8 cellular contexts compared by ENCODE assay signal in the genomic region with DNA sequence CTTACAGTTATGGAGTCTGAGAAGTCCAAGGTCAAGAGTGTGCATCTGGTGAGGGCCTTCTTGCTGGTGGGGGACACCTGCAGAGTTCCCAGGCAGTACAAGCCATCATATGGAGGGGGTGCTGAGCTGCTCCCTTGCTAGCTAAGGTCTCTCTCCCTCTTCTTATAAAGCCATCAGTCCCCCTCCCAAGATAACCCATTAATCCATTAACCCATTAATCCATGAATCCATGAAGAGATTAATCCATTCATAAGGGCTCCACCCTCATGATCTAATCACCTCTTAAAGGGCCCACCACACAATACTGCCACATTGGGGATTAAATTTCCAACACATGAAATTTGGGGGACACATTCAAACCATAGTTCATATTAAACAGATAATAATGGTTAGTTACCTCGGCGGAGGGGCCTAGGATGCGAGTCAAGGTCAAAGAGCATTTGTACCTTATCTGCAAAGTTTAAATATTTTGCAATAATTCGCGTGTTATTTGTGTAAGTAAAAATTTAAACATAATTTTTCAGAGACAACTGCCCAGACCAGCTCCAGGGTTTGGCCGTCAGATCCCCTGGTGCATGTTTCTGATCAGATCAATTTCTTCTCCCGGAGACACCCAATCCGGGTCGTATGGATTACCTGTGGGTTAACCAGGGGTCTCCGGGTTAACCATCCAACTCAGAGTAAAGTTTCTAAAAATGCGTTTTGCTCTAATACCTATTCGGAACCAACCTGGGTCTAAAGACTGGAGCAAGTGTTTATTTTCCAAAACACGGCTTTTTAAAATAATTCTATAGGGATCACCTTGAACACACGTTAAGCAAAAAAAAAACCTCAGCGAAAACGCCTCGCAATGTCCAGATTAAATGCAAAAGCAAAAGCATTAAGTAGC. TPM values are rescaled to one million over a fixed set of nuclear protein-coding genes. Genes with fewer than 3 reads are reported as not detected.
A peak's percentile ranks its signal among the peaks of the same experiment; 100 is the strongest.
DNase-seq lines count a peak whose midpoint lies in the region; ATAC-seq, FAIRE-seq and TF ChIP-seq lines count a peak whose summit lies in the region.

No MANE protein-coding gene starts in this region.

- SMC1A ChIA-PET in GM12878 (lab: Charles Lee; ENCODE audit: uncharacterized antibody, unreplicated experiment) = interaction anchor here (0.6 to 7.2 kb wide), 11 partner anchors 10 to 556 kb away, joined by 3 to 86 read pairs (median 4); partner anchors contain the start of gene EEF2K

- peak; percentile 86 for FAIRE-seq in GM12878 (lab: Jason Lieb, UNC)

- peaks cover 17% of the 10 kb centered on the region; the same call in 1 of the 2 replicates for H4K20me1 ChIP-seq in MM.1S (ENCODE audit: insufficient read depth, low read length)
- peaks cover 8% of the 10 kb centered on the region; the same call in 1 of the 2 replicates for H4K20me1 ChIP-seq in GM12878 (ENCODE audit: control insufficient read depth, insufficient read depth)

- no peaks in the 10 kb centered on the region for H3K36me3 ChIP-seq in MM.1S (replicated peaks; ENCODE audit: insufficient read depth, low read length)
- no peaks in the 10 kb centered on the region; a peak in 1 of 4 replicates for H3K36me3 ChIP-seq in GM12878 (ENCODE audit: control insufficient read depth in 2 of 2, insufficient read depth in 2 of 2, low read length in 1 of 2)
- no peaks in the 10 kb centered on the region for H3K36me3 ChIP-seq in right lobe of liver
- H3K36me3 ChIP-seq in thymus (ENCODE audit: control insufficient read depth, insufficient read depth) = no peaks in the 10 kb centered on the region

- in situ Hi-C loops in GM12878 (cut with MboI) = loop anchor here (5.0 kb wide), 2 partner anchors 99 to 294 kb away; partner anchors contain the start of gene PDZD9

- no peaks in the 10 kb centered on the region for H3K9me2 ChIP-seq in MM.1S (replicated peaks; ENCODE audit: insufficient read depth, low read length)

- H3K9ac ChIP-seq in MM.1S (ENCODE audit: low read length) = peak overlapping the region; percentile 53; the same call in 1 of the 2 replicates
- peak overlapping the region; percentile 69 for H3K9ac ChIP-seq in GM12878 (ENCODE audit: control insufficient read depth, insufficient read depth, low read length)

- peak overlapping the region; percentile 65 for H3K4me3 ChIP-seq in MM.1S (ENCODE audit: low read length)
- peak overlapping the region; percentile 88 for H3K4me3 ChIP-seq in GM12878
- peak overlapping the region; percentile 44 to 91 (median 76) for H3K4me3 ChIP-seq in right lobe of liver
- peak overlapping the region; percentile 86 for H3K4me3 ChIP-seq in thymus (ENCODE audit: low read length)

- POLR2A ChIA-PET in GM12878 (lab: Charles Lee) = interaction anchor here (0.6 to 3.2 kb wide), 7 partner anchors 54 to 105 kb away, joined by 4 to 21 read pairs (median 7); partner anchors contain the start of gene EEF2K

- under 1% methylated on average over 17 of the region's 17 CpGs for WGBS in GM12878 (ENCODE audit: insufficient coverage, insufficient replicate concordance, low lambda C conversion rate, missing lambda C conversion rate)
- 2% methylated on average over 17 of the region's 17 CpGs for WGBS in right lobe of liver (ENCODE audit: insufficient coverage, low coverage, low lambda C conversion rate, missing lambda C conversion rate)
- 4% methylated on average over 17 of the region's 17 CpGs for WGBS in thymus

- no TSS peak for BruUV-seq in GM12878 (replicated peaks; lab: Mats Ljungman, UMichigan)

- no peaks in the 10 kb centered on the region for H3K9me3 ChIP-seq in MM.1S (replicated peaks; ENCODE audit: insufficient read depth, low read length)
- H3K9me3 ChIP-seq in GM12878 (replicated peaks; ENCODE audit: control insufficient read depth, insufficient read depth, low read length) = no peaks in the 10 kb centered on the region
- no peaks in the 10 kb centered on the region for H3K9me3 ChIP-seq in right lobe of liver
- H3K9me3 ChIP-seq in thymus (ENCODE audit: control insufficient read depth) = no peaks in the 10 kb centered on the region

- CTCF ChIA-PET in GM12878 (lab: Yijun Ruan, JAX) = interaction anchor here (0.6 to 7.5 kb wide), 13 partner anchors 10 to 792 kb away, joined by 3 to 132 read pairs (median 3); partner anchors contain the start of gene EEF2K

- H3F3A ChIP-seq in MM.1S (ENCODE audit: insufficient read depth, low read length) = peaks cover 21% of the 10 kb centered on the region

- no peak for TF ChIP-seq RAD21 in GM12878 (IDR thresholded peaks at IDR 0.05; ENCODE audit: insufficient read depth, low read depth, low read length)

- no peak for TF ChIP-seq CTCF in MM.1S (IDR thresholded peaks at IDR 0.05; ENCODE audit: low read length)
- TF ChIP-seq CTCF in GM12878 (IDR thresholded peaks at IDR 0.05 in 2 of 3, conservative IDR thresholded peaks at IDR 0.05 in 1 of 3; ENCODE audit: control insufficient read depth in 2 of 3, extremely low read depth in 1 of 3, insufficient read depth in 1 of 3, low read depth in 3 of 3, low read length in 3 of 3) = no peak
- TF ChIP-seq CTCF in right lobe of liver (IDR thresholded peaks at IDR 0.05) = no peak

- RAD21 ChIA-PET in GM12878 (lab: Charles Lee; ENCODE audit: unreplicated experiment) = interaction anchor here (1.0 to 4.4 kb wide), 6 partner anchors 88 to 219 kb away, joined by 4 to 62 read pairs (median 11); partner anchors contain the start of gene EEF2K

- ATAC-seq in GM12878 = no peak
- ATAC-seq in right lobe of liver = no peak
- no peak for ATAC-seq in HG03354 (IDR thresholded peaks at IDR 0.05; ENCODE audit: poor library complexity, severe bottlenecking, unreplicated experiment)

- H3K27me3 ChIP-seq in MM.1S (replicated peaks; ENCODE audit: insufficient read depth, low read length) = no peaks in the 10 kb centered on the region
- no peaks in the 10 kb centered on the region for H3K27me3 ChIP-seq in GM12878 (replicated peaks in 1 of 2; ENCODE audit: control insufficient read depth in 2 of 2, insufficient read depth in 2 of 2, low read length in 1 of 2)
- H3K27me3 ChIP-seq in right lobe of liver = no peaks in the 10 kb centered on the region
- no peaks in the 10 kb centered on the region for H3K27me3 ChIP-seq in thymus (ENCODE audit: control insufficient read depth, insufficient read depth)

- TF ChIP-seq POLR2A in GM12878 (IDR thresholded peaks at IDR 0.05; ENCODE audit: low read depth, low read length) = no peak
- no peak for TF ChIP-seq POLR2A in right lobe of liver (IDR thresholded peaks at IDR 0.05)

- H3K27ac ChIP-seq in MM.1S (ENCODE audit: low read length) (peak overlapping the region; percentile 15; the same call in 1 of the 2 replicates), GM12878 (ENCODE audit: control insufficient read depth, insufficient read depth) (no peak overlapping the region), right lobe of liver (peak overlapping the region in 2 of 3 donors; percentile 0 to 64), thymus (ENCODE audit: low read depth) (no peak overlapping the region)

- DNase-seq in NCI-H1694 treated with DMSO at 0.1 percent for 48 hours (lab: John Stamatoyannopoulos, UW) (peak; percentile 19), NCI-H1694 (lab: John Stamatoyannopoulos, UW) (no peak), MM.1S (peak; percentile 24), GM12878 (ENCODE audit: low read depth, low spot score) (peak; percentile 94), right lobe of liver (no peak), NCI-H2196 (lab: John Stamatoyannopoulos, UW; ENCODE audit: unreplicated experiment) (no peak)

- intact Hi-C loops in GM12878 (cut with micrococcal nuclease; ENCODE audit: unreplicated experiment) = loop anchor here (1.0 to 5.0 kb wide), 3 partner anchors 90 to 284 kb away; partner anchors contain the start of gene EEF2K
- intact Hi-C loops in right lobe of liver (cut with DNase I) = loop anchor here in 1 of 2 donors (5.0 kb wide), 1 partner anchor 94 kb away; no protein-coding TSS in a partner anchor

- H3K4me2 ChIP-seq in MM.1S (ENCODE audit: low read depth, low read length) (peak overlapping the region; percentile 67), GM12878 (ENCODE audit: control insufficient read depth, insufficient read depth) (peak overlapping the region; percentile 66)

- H3K79me2 ChIP-seq in MM.1S (ENCODE audit: low read length) (peaks cover 42% of the 10 kb centered on the region), GM12878 (ENCODE audit: control insufficient read depth, insufficient read depth, low read length) (peaks cover 29% of the 10 kb centered on the region)

- H2AFZ ChIP-seq in MM.1S (ENCODE audit: low read length) = peak overlapping the region; percentile 76
- peak overlapping the region; percentile 85 for H2AFZ ChIP-seq in GM12878 (ENCODE audit: control insufficient read depth, low read depth, low read length)

- TF ChIP-seq EP300 in GM12878 (IDR thresholded peaks at IDR 0.05; ENCODE audit: borderline replicate concordance in 1 of 2, control insufficient read depth in 1 of 2, low read depth in 2 of 2, low read length in 2 of 2) = no peak

- H3K4me1 ChIP-seq in MM.1S (ENCODE audit: low read length) (peaks cover 7% of the 10 kb centered on the region; the same call in 1 of the 2 replicates), GM12878 (ENCODE audit: control insufficient read depth, insufficient read depth, low read length) (peaks cover 13% of the 10 kb centered on the region), right lobe of liver (peaks cover 0 to 7% (median 0%) of the 10 kb centered on the region in 4 donors), thymus (ENCODE audit: control insufficient read depth, insufficient read depth, low read length) (peaks cover 7% of the 10 kb centered on the region)

TF ChIP-seq in GM12878, 131 proteins besides CTCF, POLR2A, EP300 and RAD21 (continues in another document):
- peak; percentile 34; the same call in 1 of the 2 replicates for TF ChIP-seq ASH2L (IDR thresholded peaks at IDR 0.05; ENCODE audit: borderline replicate concordance, low read depth)

RNA-seq across cellular contexts. Expression of gene POLR3E, which starts 0.7 kb away (rescaled TPM):
- total RNA-seq in GM12878 (2013; cell fraction: nucleolus; rRNA removed) = 132 and 140 TPM in 2 replicates
- 34.6 and 36.8 TPM in 2 replicates for total RNA-seq in GM12878 (2014; rRNA removed)
- total RNA-seq in GM12878 (2014; rRNA removed; fragmentation: Illumina TruSeq; extraction: Trizol) = 39.1 and 41.0 TPM in 2 replicates
- 52.0 and 54.0 TPM in 2 replicates for total RNA-seq in GM12878 (2021)
- 11.1 TPM for polyA plus RNA-seq in GM12878 (2011; ENCODE audit: low read depth)
- polyA plus RNA-seq in GM12878 (2011; rRNA removed) = 49.4 and 79.5 TPM in 2 replicates
- polyA plus RNA-seq in GM12878 (2011; cell fraction: cytosol; rRNA removed) = 66.7 and 74.8 TPM in 2 replicates
- 151 and 224 TPM in 2 replicates for polyA plus RNA-seq in GM12878 (2011; cell fraction: nucleus; rRNA removed)
- 21.4 and 23.0 TPM in 2 replicates for polyA plus RNA-seq in GM12878 (2012)
- polyA plus RNA-seq in GM12878 (2014; fragmentation: Illumina TruSeq; extraction: Trizol) = 30.0 and 57.6 TPM in 2 replicates
- polyA plus RNA-seq in GM12878 (2014; fragmentation: Nextera tagmentation; extraction: Ambion mirVana) = 10 to 100 TPM; 11.1 to 15.5 TPM
- 42.0 and 48.5 TPM in 2 replicates for polyA plus RNA-seq in GM12878 (2014; rRNA removed)
- 10 to 100 TPM; 35.2 to 40.2 TPM for polyA plus RNA-seq in GM12878 (2016; fragmentation: Nextera tagmentation; extraction: Ambion mirVana)
- polyA minus RNA-seq in GM12878 (2011; rRNA and poly(A)+ RNA removed) = 180 and 257 TPM in 2 replicates
- polyA minus RNA-seq in GM12878 (2011; cell fraction: cytosol; rRNA and poly(A)+ RNA removed) = 22.6 and 39.0 TPM in 2 replicates
- polyA minus RNA-seq in GM12878 (2011; cell fraction: nucleus; rRNA and poly(A)+ RNA removed) = 44.4 and 81.2 TPM in 2 replicates
- 10 to 100 TPM; 15.8 to 35.7 (median 26.9) TPM for total RNA-seq in right lobe of liver
- polyA plus RNA-seq in thymus = 27.4 TPM

Comparison
In these comparisons a context has a peak if more than half of its experiments do, and no peak if none do; other contexts are left out.
1. DNase-seq: peak in NCI-H1694 treated with DMSO at 0.1 percent for 48 hours (single experiment), MM.1S (single experiment) and GM12878 (single experiment); none in NCI-H1694 (single experiment), right lobe of liver (0 of 3) and NCI-H2196 (single experiment).
2. H3K27ac ChIP-seq: peak in MM.1S (single experiment) and right lobe of liver (2 of 3); none in GM12878 (single experiment) and thymus (single experiment).
3. Peak in every context shown above with its lines, with median percentiles within 50 percentile points of each other: H3K4me3 ChIP-seq.